In genomic region chr12:71113148-71113547, GRCh38 we compare ENCODE assay signal across 2 cellular contexts. TPM values are rescaled to one million over a fixed set of nuclear protein-coding genes. Genes with fewer than 3 reads are reported as not detected.
"Had no signal": no experiment of that assay in that cellular context is flagged by ENCODE, and none has a peak within 500 bp of the region (broad histone marks: within the 10 kb centered on the region; RNA-seq: fewer than 3 reads in every experiment).

No MANE protein-coding gene starts in this region.

RNA-seq across cellular contexts. Expression of gene TSPAN8, which starts 44.7 kb away (rescaled TPM):
- total RNA-seq: M059J, MCF 10A had no signal
